Comparison of ENCODE assay signal across 25 cellular contexts in the genomic region with DNA sequence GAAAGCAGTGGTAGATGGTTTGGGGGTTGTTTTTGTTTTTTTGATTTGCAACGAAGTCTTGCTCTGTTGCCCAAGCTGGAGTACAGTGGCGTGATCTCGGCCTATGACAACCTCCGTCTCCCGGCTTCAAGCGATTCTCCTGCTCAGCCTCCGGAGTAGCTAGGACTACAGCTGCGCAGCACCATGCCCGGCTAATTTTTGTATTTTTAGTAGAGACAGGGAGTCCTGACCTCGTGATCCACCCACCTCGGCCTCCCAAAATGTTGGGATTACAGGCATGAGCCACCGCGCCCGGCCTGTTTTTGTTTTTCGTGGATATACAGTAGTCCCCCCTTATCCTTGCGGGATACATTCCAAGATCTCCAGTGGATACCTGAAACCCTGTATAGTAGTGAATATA. TPM values are rescaled to one million over a fixed set of nuclear protein-coding genes. Genes with fewer than 3 reads are reported as not detected.
DNase-seq lines count a peak whose midpoint lies in the region; ATAC-seq and TF ChIP-seq lines count a peak whose summit lies in the region.
"Had no signal": no experiment of that assay in that cellular context is flagged by ENCODE, and none has a peak within 500 bp of the region (broad histone marks: within the 10 kb centered on the region; RNA-seq: fewer than 3 reads in every experiment).

No MANE protein-coding gene starts in this region.

- H3K4me2 ChIP-seq in SU-DHL-6 (ENCODE audit: low read depth, low read length, poor library complexity, severe bottlenecking): peak overlapping the region; percentile 32
- H3K4me2 ChIP-seq: BLaER1 had no signal

- in situ Hi-C loops in GM13976 (cut with MboI; ENCODE audit: low sequenced_read_pairs, unreplicated experiment): no loop called here

- intact Hi-C loops in natural killer cell (cut with micrococcal nuclease): loop anchor here (10.0 kb wide), 1 partner anchor 174 kb away; no protein-coding TSS in a partner anchor
- intact Hi-C loops in naive thymus-derived CD4-positive, alpha-beta T cell (cut with micrococcal nuclease): loop anchor here (10.0 kb wide), 2 partner anchors 846 to 976 kb away; a partner anchor contains a TSS

- H4K20me1 ChIP-seq in SU-DHL-6 (ENCODE audit: low read depth, low read length): peaks cover 35% of the 10 kb centered on the region

- peaks cover 86% of the 10 kb centered on the region in 2 donors for H3K4me1 Mint-ChIP-seq in natural killer cell
- peaks cover 55 to 68% of the 10 kb centered on the region in 2 donors for H3K4me1 Mint-ChIP-seq in natural killer cell treated with Interleukin-12 subunit alpha and Interleukin-12 subunit beta and Interleukin-15 and Interleukin-18, amount 100 ng/mL, for 72 hours (ENCODE audit: low read depth in 2 of 2)
- peaks cover 65 to 97% (median 89%) of the 10 kb centered on the region in 7 donors for H3K4me1 Mint-ChIP-seq in naive thymus-derived CD4-positive, alpha-beta T cell

- H3F3A ChIP-seq in SU-DHL-6 (ENCODE audit: insufficient read depth): 0 out of 2 replicates have a peak, but pooled peaks cover 10% of the 10 kb centered on the region

- H3K36me3 Mint-ChIP-seq in natural killer cell: no peaks in the 10 kb centered on the region
- H3K36me3 Mint-ChIP-seq in natural killer cell treated with Interleukin-12 subunit alpha and Interleukin-12 subunit beta and Interleukin-15 and Interleukin-18, amount 100 ng/mL, for 72 hours: peaks cover 19% of the 10 kb centered on the region
- peaks cover 6 to 34% (median 16%) of the 10 kb centered on the region in 5 donors for H3K36me3 Mint-ChIP-seq in naive thymus-derived CD4-positive, alpha-beta T cell

- CTCF ChIA-PET in naive thymus-derived CD4-positive, alpha-beta T cell (lab: Charles Lee): interaction anchor here (0.5 kb wide), 1 partner anchor 141 kb away, joined by 3 read pairs; no protein-coding TSS in a partner anchor

- peaks cover 100% of the 10 kb centered on the region for H3K79me2 ChIP-seq in SU-DHL-6 (ENCODE audit: insufficient read depth, low read length)

- no peaks in the 10 kb centered on the region for H3K9me2 ChIP-seq in SU-DHL-6 (replicated peaks; ENCODE audit: insufficient read depth, low read length)

- no peaks in the 10 kb centered on the region for H3K9me3 ChIP-seq in SU-DHL-6 (ENCODE audit: insufficient read depth, low read length)
- no peaks in the 10 kb centered on the region for H3K9me3 ChIP-seq in naive thymus-derived CD4-positive, alpha-beta T cell (ENCODE audit: control insufficient read depth in 2 of 3, low read length in 3 of 3)
- H3K9me3 ChIP-seq: BLaER1, neutrophil, prostate gland, thoracic aorta had no signal

- no peak overlapping the region for H3K27ac ChIP-seq in SU-DHL-6 (ENCODE audit: low read depth, low read length)
- H3K27ac ChIP-seq in naive thymus-derived CD4-positive, alpha-beta T cell (ENCODE audit: low read depth, low read length): no peak overlapping the region
- H3K27ac ChIP-seq: BLaER1, prostate gland, thoracic aorta had no signal

- peaks cover 6% of the 10 kb centered on the region; the same call in 1 of the 2 replicates for H3K36me3 ChIP-seq in SU-DHL-6 (ENCODE audit: low read length)
- H3K36me3 ChIP-seq in naive thymus-derived CD4-positive, alpha-beta T cell (ENCODE audit: control insufficient read depth in 2 of 3, insufficient read depth in 3 of 3, low read length in 3 of 3): peaks cover 0 to 5% (median 0%) of the 10 kb centered on the region in 3 experiments
- H3K36me3 ChIP-seq: prostate gland, thoracic aorta had no signal

- POLR2A ChIA-PET in naive thymus-derived CD4-positive, alpha-beta T cell (lab: Charles Lee): interaction anchor here (0.9 kb wide), 1 partner anchor 38 kb away, joined by 3 read pairs; no protein-coding TSS in a partner anchor

- TF ChIP-seq CTCF in natural killer cell (IDR thresholded peaks at IDR 0.05) (no peak), SU-DHL-6 (IDR thresholded peaks at IDR 0.05; ENCODE audit: insufficient read depth, low read length, poor library complexity, severe bottlenecking) (no peak), GM13976 (IDR thresholded peaks at IDR 0.05; ENCODE audit: borderline replicate concordance, control extremely low read depth, extremely low read depth, insufficient read depth, missing control alignments) (no peak)

- H3K27ac Mint-ChIP-seq in natural killer cell: peak overlapping the region; percentile 53 to 73
- no peak overlapping the region for H3K27ac Mint-ChIP-seq in natural killer cell treated with Interleukin-12 subunit alpha and Interleukin-12 subunit beta and Interleukin-15 and Interleukin-18, amount 100 ng/mL, for 72 hours
- peak overlapping the region in 8 of 9 donors; percentile 3 to 74 (median 28) for H3K27ac Mint-ChIP-seq in naive thymus-derived CD4-positive, alpha-beta T cell

- H3K27me3 ChIP-seq in SU-DHL-6 (ENCODE audit: low read length): no peaks in the 10 kb centered on the region
- no peaks in the 10 kb centered on the region for H3K27me3 ChIP-seq in naive thymus-derived CD4-positive, alpha-beta T cell (ENCODE audit: control insufficient read depth in 2 of 2, insufficient read depth in 2 of 2, low read length in 2 of 2)
- H3K27me3 ChIP-seq: BLaER1, neutrophil had no signal

- DNase-seq in natural killer cell (no peak), GM13976 (ENCODE audit: low spot score) (no peak), HuH-7 (ENCODE audit: low spot score) (no peak)
- DNase-seq in natural killer cell treated with Interleukin-12 subunit alpha and Interleukin-12 subunit beta and Interleukin-15 and Interleukin-18, amount 100 ng/mL, for 72 hours (ENCODE audit: low spot score): no peak
- DNase-seq in naive thymus-derived CD4-positive, alpha-beta T cell: no peak
- DNase-seq in activated effector memory CD4-positive, alpha-beta T cell treated with anti-CD3 and anti-CD28 coated beads, Interleukin-2, amount 50 U/mL, for 16 hours: no peak
- DNase-seq: activated CD4-positive, CD25-positive, alpha-beta regulatory T cell treated with anti-CD3 and anti-CD28 coated beads, Interleukin-2, amount 50 U/mL, for 72 hours; activated gamma-delta T cell treated with Interleukin-2 at 50 U/mL for 16 hours; amygdala; cortex of kidney; effector memory CD8-positive, alpha-beta T cell; HCEC 1CT; mammary epithelial cell; NCI-H1436; NCI-H2081 treated with DMSO at 0.1 percent for 48 hours; NCI-H345; NCI-H774; stimulated activated CD4-positive, alpha-beta T cell treated with anti-CD3 and anti-CD28 coated beads, Interleukin-15, amount 100 ng/mL, for 24 hours; stimulated activated naive CD4-positive, alpha-beta T cell had no signal

- no peak overlapping the region for H3K9ac ChIP-seq in SU-DHL-6 (ENCODE audit: low read length)
- H3K9ac ChIP-seq: BLaER1 had no signal

- H3K27me3 Mint-ChIP-seq in natural killer cell (ENCODE audit: low read depth in 2 of 2): no peaks in the 10 kb centered on the region
- H3K27me3 Mint-ChIP-seq in natural killer cell treated with Interleukin-12 subunit alpha and Interleukin-12 subunit beta and Interleukin-15 and Interleukin-18, amount 100 ng/mL, for 72 hours: no peaks in the 10 kb centered on the region
- H3K27me3 Mint-ChIP-seq in naive thymus-derived CD4-positive, alpha-beta T cell: no peaks in the 10 kb centered on the region
- H3K27me3 Mint-ChIP-seq: activated CD4-positive, alpha-beta memory T cell treated with anti-CD3 and anti-CD28 coated beads for 36 hours; effector memory CD8-positive, alpha-beta T cell had no signal

- H3K4me1 ChIP-seq in naive thymus-derived CD4-positive, alpha-beta T cell (ENCODE audit: control insufficient read depth in 2 of 2, insufficient read depth in 2 of 2, low read length in 2 of 2): peaks cover 24 to 34% of the 10 kb centered on the region in 2 donors

- no peaks in the 10 kb centered on the region for H3K9me3 Mint-ChIP-seq in natural killer cell
- no peaks in the 10 kb centered on the region for H3K9me3 Mint-ChIP-seq in natural killer cell treated with Interleukin-12 subunit alpha and Interleukin-12 subunit beta and Interleukin-15 and Interleukin-18, amount 100 ng/mL, for 72 hours
- peaks cover 0 to 4% (median 0%) of the 10 kb centered on the region in 11 donors for H3K9me3 Mint-ChIP-seq in naive thymus-derived CD4-positive, alpha-beta T cell
- H3K9me3 Mint-ChIP-seq: activated CD4-positive, alpha-beta memory T cell treated with anti-CD3 and anti-CD28 coated beads for 36 hours; effector memory CD8-positive, alpha-beta T cell had no signal

- no peak overlapping the region for H3K4me3 Mint-ChIP-seq in natural killer cell
- H3K4me3 Mint-ChIP-seq in natural killer cell treated with Interleukin-12 subunit alpha and Interleukin-12 subunit beta and Interleukin-15 and Interleukin-18, amount 100 ng/mL, for 72 hours: no peak overlapping the region
- peak overlapping the region in 6 of 10 donors; percentile 11 to 52 (median 46) for H3K4me3 Mint-ChIP-seq in naive thymus-derived CD4-positive, alpha-beta T cell
- H3K4me3 Mint-ChIP-seq: activated CD4-positive, alpha-beta memory T cell treated with anti-CD3 and anti-CD28 coated beads for 36 hours had no signal

- no peak for ATAC-seq in natural killer cell
- no peak for ATAC-seq in natural killer cell treated with Interleukin-12 subunit alpha and Interleukin-12 subunit beta and Interleukin-15 and Interleukin-18, amount 100 ng/mL, for 72 hours
- no peak for ATAC-seq in naive thymus-derived CD4-positive, alpha-beta T cell
- ATAC-seq: effector memory CD8-positive, alpha-beta T cell had no signal

- no peak overlapping the region for H2AFZ ChIP-seq in SU-DHL-6 (ENCODE audit: low read depth, low read length, severe bottlenecking)

- H3K4me3 ChIP-seq in SU-DHL-6 (ENCODE audit: insufficient read depth, low read length, poor library complexity, severe bottlenecking): no peak overlapping the region
- H3K4me3 ChIP-seq in naive thymus-derived CD4-positive, alpha-beta T cell (ENCODE audit: low read length): no peak overlapping the region
- H3K4me3 ChIP-seq: BLaER1, prostate gland, thoracic aorta had no signal

RNA-seq across cellular contexts. Expression of a gene that starts 6.6 kb away (rescaled TPM):
- 100 to 1,000 TPM; 180 to 193 (median 188) TPM for total RNA-seq in natural killer cell
- total RNA-seq in natural killer cell treated with Interleukin-12 subunit alpha and Interleukin-12 subunit beta and Interleukin-15 and Interleukin-18, amount 100 ng/mL, for 72 hours: 100 to 1,000 TPM in 1 of 2 donors, 10 to 100 TPM in 1; 92.0 to 106 TPM
- total RNA-seq in naive thymus-derived CD4-positive, alpha-beta T cell: 100 to 1,000 TPM in 4 of 5 experiments, 10 to 100 TPM in 1; 89.3 to 155 (median 117) TPM
- polyA plus RNA-seq in naive thymus-derived CD4-positive, alpha-beta T cell: 10 to 100 TPM; 13.3 to 19.5 TPM

Comparison
In these comparisons a context has a peak if more than half of its experiments do, and no peak if none do; other contexts are left out.
1. H3K27ac Mint-ChIP-seq: peak in natural killer cell (2 of 2) and naive thymus-derived CD4-positive, alpha-beta T cell (8 of 9); none in natural killer cell treated with Interleukin-12 subunit alpha and Interleukin-12 subunit beta and Interleukin-15 and Interleukin-18, amount 100 ng/mL, for 72 hours (0 of 2).
2. H3K4me3 Mint-ChIP-seq: peak in naive thymus-derived CD4-positive, alpha-beta T cell (6 of 10); none in natural killer cell (single experiment) and natural killer cell treated with Interleukin-12 subunit alpha and Interleukin-12 subunit beta and Interleukin-15 and Interleukin-18, amount 100 ng/mL, for 72 hours (single experiment).